In the genomic region with DNA sequence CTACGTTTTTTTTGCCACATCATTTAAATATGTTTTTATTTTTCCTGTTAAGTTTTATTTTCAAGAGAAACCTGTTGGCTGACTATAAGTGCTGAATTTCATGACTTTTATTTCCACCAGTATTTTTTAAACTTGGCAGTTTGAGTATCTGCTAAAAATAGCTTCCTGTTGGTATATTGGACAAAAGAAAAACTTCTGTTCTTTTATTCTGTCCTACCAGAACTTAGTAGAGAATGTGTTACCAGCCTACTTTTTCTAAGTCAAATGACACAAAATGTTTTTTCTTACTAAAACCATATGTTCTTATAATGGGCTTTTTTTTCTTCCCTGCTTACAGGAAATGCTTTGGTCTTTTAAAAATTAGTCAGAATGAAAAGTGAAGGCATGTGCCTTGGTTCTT, we compare ENCODE assay signal across 14 cellular contexts. TPM values are rescaled to one million over a fixed set of nuclear protein-coding genes. Genes with fewer than 3 reads are reported as not detected.
DNase-seq lines count a peak whose midpoint lies in the region; ATAC-seq and TF ChIP-seq lines count a peak whose summit lies in the region.
"Had no signal": no experiment of that assay in that cellular context is flagged by ENCODE, and none has a peak within 500 bp of the region (broad histone marks: within the 10 kb centered on the region; RNA-seq: fewer than 3 reads in every experiment).

No MANE protein-coding gene starts in this region.

- no peak overlapping the region for H3K4me3 ChIP-seq in AG09309 (ENCODE audit: control insufficient read depth, low read depth, low read length)
- H3K4me3 ChIP-seq in GM23248: peak overlapping the region; percentile 34
- no peak overlapping the region for H3K4me3 ChIP-seq in astrocyte of the spinal cord (ENCODE audit: low read depth, low read length)
- H3K4me3 ChIP-seq in mesenchymal stem cell (ENCODE audit: insufficient read depth in 1 of 2, low read depth in 1 of 2, low read length in 2 of 2): no peak overlapping the region
- H3K4me3 ChIP-seq: heart left ventricle, right atrium auricular region, SJSA1 had no signal

- H2AFZ ChIP-seq in GM23248 (0 out of 2 replicates have a peak overlapping the region, but pooled peaks have one; percentile 4), mesenchymal stem cell (ENCODE audit: low read depth, low read length) (no peak overlapping the region)

- no peak overlapping the region for H3K23ac ChIP-seq in mesenchymal stem cell (ENCODE audit: low read length in 2 of 2)

- peaks cover 16% of the 10 kb centered on the region; the same call in 1 of the 2 replicates for H3F3A ChIP-seq in GM23248 (ENCODE audit: insufficient read depth)

- 0 to 2% methylated on average over 1 of the region's 1 CpG for WGBS in GM23248 (ENCODE audit: low coverage in 1 of 2, low lambda C conversion rate in 2 of 2, missing lambda C conversion rate in 2 of 2), 2 experiments
- no CpG with 5 or more reads among the region's 1 CpG for WGBS in mesenchymal stem cell

- H3K27ac ChIP-seq in GM23248: peak overlapping the region; percentile 47
- no peak overlapping the region for H3K27ac ChIP-seq in mesenchymal stem cell (ENCODE audit: low read length, poor library complexity, severe bottlenecking)
- H3K27ac ChIP-seq: heart left ventricle, right atrium auricular region, SJSA1 had no signal

- TF ChIP-seq CTCF in AG09309 (IDR thresholded peaks at IDR 0.05; ENCODE audit: control insufficient read depth, insufficient read depth, low read depth, low read length, missing control alignments) (no peak), astrocyte of the spinal cord (IDR thresholded peaks at IDR 0.05; ENCODE audit: low read depth, low read length) (no peak)

- H3K9ac ChIP-seq in GM23248 (peak overlapping the region; percentile 40), mesenchymal stem cell (ENCODE audit: low read length) (peak overlapping the region; percentile 75)

- H3K14ac ChIP-seq in mesenchymal stem cell (ENCODE audit: low read length in 2 of 2): no peak overlapping the region

- H2AK5ac ChIP-seq in mesenchymal stem cell (ENCODE audit: low read length, severe bottlenecking): no peak overlapping the region

- H4K20me1 ChIP-seq in GM23248 (ENCODE audit: insufficient read depth): no peaks in the 10 kb centered on the region

- DNase-seq in AG09309 (ENCODE audit: low read depth): peak; percentile 38
- peak; percentile 67 for DNase-seq in GM23248
- peak; percentile 23 for DNase-seq in astrocyte of the spinal cord (ENCODE audit: low read depth, low spot score)
- DNase-seq in mesenchymal stem cell: no peak
- no peak for DNase-seq in DMS53 treated with DMSO at 0.1 percent for 48 hours (lab: John Stamatoyannopoulos, UW; ENCODE audit: unreplicated experiment)
- DNase-seq: aorta; heart left ventricle; NCI-H2171 treated with DMSO at 0.1 percent for 48 hours; stimulated activated naive CD4-positive, alpha-beta T cell had no signal

- H3K18ac ChIP-seq in mesenchymal stem cell (ENCODE audit: low read depth in 1 of 2, low read length in 2 of 2): no peak overlapping the region

- no peaks in the 10 kb centered on the region for H3K27me3 ChIP-seq in GM23248 (replicated peaks; ENCODE audit: insufficient read depth)
- no peaks in the 10 kb centered on the region for H3K27me3 ChIP-seq in mesenchymal stem cell (ENCODE audit: control insufficient read depth in 1 of 2, insufficient read depth in 1 of 2, low read length in 2 of 2)
- H3K27me3 ChIP-seq: heart left ventricle, right atrium auricular region, SJSA1 had no signal

- H3K4me1 ChIP-seq in GM23248 (ENCODE audit: insufficient read depth) (peaks cover 62% of the 10 kb centered on the region), mesenchymal stem cell (ENCODE audit: control insufficient read depth, insufficient read depth, low read depth, low read length) (peaks cover 3% of the 10 kb centered on the region)
- H3K4me1 ChIP-seq: SJSA1 had no signal

- no peak overlapping the region for H2BK5ac ChIP-seq in mesenchymal stem cell (ENCODE audit: low read depth, low read length, poor library complexity, severe bottlenecking)

- H3K36me3 ChIP-seq in GM23248 (ENCODE audit: low read depth) (peaks cover 44% of the 10 kb centered on the region), mesenchymal stem cell (ENCODE audit: control insufficient read depth in 1 of 2, insufficient read depth in 2 of 2, low read depth in 1 of 2, low read length in 2 of 2) (peaks cover 10 to 46% of the 10 kb centered on the region in 2 experiments)

- H3K79me1 ChIP-seq in mesenchymal stem cell (replicated peaks; ENCODE audit: low read length, poor library complexity, severe bottlenecking): peaks cover 6% of the 10 kb centered on the region

- H3K4ac ChIP-seq in mesenchymal stem cell (ENCODE audit: low read depth in 1 of 2, low read length in 2 of 2): no peak overlapping the region

- no peak overlapping the region for H2BK120ac ChIP-seq in mesenchymal stem cell (ENCODE audit: low read depth, low read length)

- ATAC-seq in GM21381 (IDR thresholded peaks at IDR 0.05; ENCODE audit: unreplicated experiment) (no peak), HG03432 (IDR thresholded peaks at IDR 0.05; ENCODE audit: unreplicated experiment) (no peak), HG02571 (IDR thresholded peaks at IDR 0.05; ENCODE audit: unreplicated experiment) (no peak)
- ATAC-seq: heart left ventricle had no signal

- peaks cover 100% of the 10 kb centered on the region for H3K79me2 ChIP-seq in GM23248 (ENCODE audit: insufficient read depth)

- no peaks in the 10 kb centered on the region for H3K9me2 ChIP-seq in GM23248 (ENCODE audit: insufficient read depth)

- H3K4me2 ChIP-seq in GM23248 (ENCODE audit: unreplicated experiment): peak overlapping the region; percentile 71
- H3K4me2 ChIP-seq in mesenchymal stem cell (ENCODE audit: low read length, poor library complexity, severe bottlenecking): no peak overlapping the region

- in situ Hi-C loops in GM23248 (cut with MboI) (no loop called here), astrocyte of the spinal cord (cut with HindIII; ENCODE audit: low sequenced_read_pairs) (no loop called here)

- H4K91ac ChIP-seq in mesenchymal stem cell (ENCODE audit: low read length): no peak overlapping the region

- H4K8ac ChIP-seq in mesenchymal stem cell (ENCODE audit: low read length): no peak overlapping the region

- H2BK15ac ChIP-seq in mesenchymal stem cell (ENCODE audit: low read depth, poor library complexity, severe bottlenecking): no peak overlapping the region

- H2BK12ac ChIP-seq in mesenchymal stem cell (ENCODE audit: low read length in 2 of 2): no peak overlapping the region

- H3K9me3 ChIP-seq in GM23248 (ENCODE audit: low read depth) (no peaks in the 10 kb centered on the region), mesenchymal stem cell (ENCODE audit: control insufficient read depth, low read length) (no peaks in the 10 kb centered on the region)
- H3K9me3 ChIP-seq: heart left ventricle, right atrium auricular region, SJSA1 had no signal

RNA-seq across cellular contexts. Expression of a gene that starts 7.6 kb away (rescaled TPM):
- 49.2 and 68.8 TPM in 2 replicates for total RNA-seq in GM23248 (2014; rRNA removed; shearing (Covaris generic))
- polyA plus RNA-seq in GM23248 (2016; fragmentation: Nextera tagmentation; extraction: Ambion mirVana): 51.0 and 54.5 TPM in 2 replicates
- 38.2 TPM for polyA plus RNA-seq in mesenchymal stem cell (2013, experiment 1 of 2)
- 41.3 TPM for polyA plus RNA-seq in mesenchymal stem cell (2013, experiment 2 of 2)

Comparison
In these comparisons a context has a peak if more than half of its experiments do, and no peak if none do; other contexts are left out.
1. DNase-seq: peak in AG09309 (single experiment), GM23248 (single experiment) and astrocyte of the spinal cord (single experiment); none in mesenchymal stem cell (single experiment) and DMS53 treated with DMSO at 0.1 percent for 48 hours (single experiment).